Comparison of ENCODE assay signal across 8 cellular contexts in the genomic region with DNA sequence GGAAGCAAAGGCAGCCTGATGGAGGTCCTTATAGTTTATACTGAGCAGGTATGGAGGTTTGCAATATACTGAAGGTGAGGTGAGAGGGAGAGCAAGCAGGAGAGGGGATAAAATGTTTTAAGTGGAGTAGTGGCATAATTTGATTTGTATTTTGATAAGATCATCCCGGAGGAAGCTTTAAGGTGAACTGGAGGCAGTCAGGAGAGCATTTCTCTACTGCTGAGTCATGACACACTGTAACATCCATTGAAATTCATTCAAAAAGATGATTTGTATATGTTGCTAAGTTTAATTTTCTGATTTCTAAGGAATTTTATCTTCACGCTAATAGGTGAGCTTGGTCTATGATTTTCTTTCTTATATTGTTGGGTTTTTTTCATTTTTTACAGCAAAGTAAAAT.
"Had no signal": no experiment of that assay in that cellular context is flagged by ENCODE, and none has a peak within 500 bp of the region (broad histone marks: within the 10 kb centered on the region; RNA-seq: fewer than 3 reads in every experiment).

No MANE protein-coding gene starts in this region.

- H3K27ac ChIP-seq: GM23248 had no signal

- H3K4me3 ChIP-seq: GM23248 had no signal

- FAIRE-seq: H1, H54, HTR-8/SVneo had no signal

- DNase-seq: GM23248, H9, HCEC 1CT, IMR-90, KBM-7 had no signal
